In genomic region chr6:41965429-41966213, GRCh38 we compare ENCODE assay signal across 1 cellular context.
TF ChIP-seq lines count a peak whose summit lies in the region.

No MANE protein-coding gene starts in this region.

TF ChIP-seq in IMR-90, 13 proteins besides CTCF, POLR2A, EP300 and RAD21:
- TF ChIP-seq USF2 (IDR thresholded peaks at IDR 0.05; ENCODE audit: low read depth, low read length) (no peak), BHLHE40 (IDR thresholded peaks at IDR 0.05; ENCODE audit: low read depth, low read length) (no peak), MAZ (IDR thresholded peaks at IDR 0.05; ENCODE audit: borderline replicate concordance, low read depth, low read length) (no peak), FOS (IDR thresholded peaks at IDR 0.05; ENCODE audit: low read depth, low read length) (no peak), NFE2L2 (IDR thresholded peaks at IDR 0.05; ENCODE audit: low read depth, low read length) (no peak), CEBPB (IDR thresholded peaks at IDR 0.05; ENCODE audit: low read depth, low read length) (no peak), ELK1 (IDR thresholded peaks at IDR 0.05; ENCODE audit: borderline replicate concordance, low read depth, low read length) (no peak), RFX5 (IDR thresholded peaks at IDR 0.05; ENCODE audit: low read depth, low read length) (no peak), MAFK (IDR thresholded peaks at IDR 0.05; ENCODE audit: low read depth, low read length) (no peak), RCOR1 (IDR thresholded peaks at IDR 0.05; ENCODE audit: insufficient replicate concordance, low read length) (no peak), MXI1 (IDR thresholded peaks at IDR 0.05; ENCODE audit: borderline replicate concordance, low read depth, low read length) (no peak)
